Comparison of ENCODE assay signal across 12 cellular contexts in the genomic region with DNA sequence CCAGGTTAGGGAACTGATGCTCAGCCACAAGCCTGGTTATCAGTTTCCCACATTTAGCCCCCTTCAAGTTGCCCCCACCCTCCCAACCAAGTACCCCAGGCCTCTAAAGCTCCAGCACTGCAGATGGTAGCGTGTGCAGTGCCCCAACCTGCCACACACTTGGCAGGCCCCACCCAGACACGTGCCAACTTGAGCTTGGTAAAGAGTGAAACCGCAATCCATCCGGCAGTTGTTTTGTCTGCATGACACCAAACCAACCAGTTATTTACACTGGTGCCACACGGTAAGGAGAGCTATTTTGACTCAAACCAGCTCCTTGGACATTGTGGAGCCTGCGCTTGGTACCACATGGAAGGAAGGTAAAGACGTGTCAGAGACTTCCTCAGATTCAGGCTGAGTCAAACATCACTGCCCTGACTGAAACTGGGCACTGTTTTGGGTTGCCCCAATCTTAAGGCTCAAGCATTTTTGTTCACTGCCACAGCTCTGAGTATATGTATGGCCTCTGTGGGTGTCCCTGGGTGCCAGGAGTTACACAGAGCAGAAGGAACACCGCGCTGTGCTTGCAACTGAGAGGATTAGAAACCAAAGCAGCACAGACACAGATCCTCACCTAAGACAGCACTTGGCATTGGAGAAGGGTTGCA.
DNase-seq lines count a peak whose midpoint lies in the region; ATAC-seq, FAIRE-seq and TF ChIP-seq lines count a peak whose summit lies in the region.
"Had no signal": no experiment of that assay in that cellular context is flagged by ENCODE, and none has a peak within 500 bp of the region (broad histone marks: within the 10 kb centered on the region; RNA-seq: fewer than 3 reads in every experiment).

No MANE protein-coding gene starts in this region.

- H3K36me3 Mint-ChIP-seq in natural killer cell treated with Interleukin-12 subunit alpha and Interleukin-12 subunit beta and Interleukin-15 and Interleukin-18, amount 100 ng/mL, for 72 hours = no peaks in the 10 kb centered on the region
- no peaks in the 10 kb centered on the region for H3K36me3 Mint-ChIP-seq in activated CD8-positive, alpha-beta memory T cell treated with anti-CD3 and anti-CD28 coated beads, Interleukin-2, amount 10 ng/mL, durations not matched to agents 7 days and 5 days

- no peak for TF ChIP-seq CTCF in HEK293 (tag by site-specific recombination; IDR thresholded peaks at IDR 0.05)
- TF ChIP-seq CTCF in GM10248 (IDR thresholded peaks at IDR 0.05; ENCODE audit: control extremely low read depth, extremely low read depth, low read depth, missing control alignments) = no peak

- no peak overlapping the region for H3K4me3 Mint-ChIP-seq in natural killer cell treated with Interleukin-12 subunit alpha and Interleukin-12 subunit beta and Interleukin-15 and Interleukin-18, amount 100 ng/mL, for 72 hours
- no peak overlapping the region for H3K4me3 Mint-ChIP-seq in activated CD8-positive, alpha-beta memory T cell treated with anti-CD3 and anti-CD28 coated beads, Interleukin-2, amount 10 ng/mL, durations not matched to agents 7 days and 5 days

- H3K27ac ChIP-seq in HEK293 (ENCODE audit: extremely low read depth, low read depth, low read length) = no peak overlapping the region
- H3K27ac ChIP-seq: body of pancreas had no signal

- POLR2A ChIA-PET in HEK293 (lab: Yijun Ruan, JAX) (interaction anchor here (0.6 kb wide), 1 partner anchor 33 kb away, joined by 4 read pairs; no protein-coding TSS in a partner anchor), GM10248 (lab: Yijun Ruan, JAX) (no interaction called here)

- ATAC-seq in natural killer cell treated with Interleukin-12 subunit alpha and Interleukin-12 subunit beta and Interleukin-15 and Interleukin-18, amount 100 ng/mL, for 72 hours = peak; percentile 42 to 53
- ATAC-seq in activated CD8-positive, alpha-beta memory T cell treated with anti-CD3 and anti-CD28 coated beads, Interleukin-2, amount 10 ng/mL, durations not matched to agents 7 days and 5 days = no peak
- ATAC-seq: body of pancreas had no signal

- no peaks in the 10 kb centered on the region for H3K4me1 ChIP-seq in HEK293 (ENCODE audit: control insufficient read depth, insufficient read depth, low read length)
- H3K4me1 ChIP-seq: body of pancreas had no signal

- H3K9me3 ChIP-seq in HEK293 (ENCODE audit: control insufficient read depth, insufficient read depth, low read depth, low read length) = no peaks in the 10 kb centered on the region
- H3K9me3 ChIP-seq: body of pancreas had no signal

- CTCF ChIA-PET in HEK293 (lab: Yijun Ruan, JAX) (no interaction called here), GM10248 (lab: Yijun Ruan, JAX) (no interaction called here)
- CTCF ChIA-PET in activated CD8-positive, alpha-beta memory T cell treated with anti-CD3 and anti-CD28 coated beads, Interleukin-2, amount 10 ng/mL, durations not matched to agents 7 days and 5 days (lab: Charles Lee) = interaction anchor here (0.6 kb wide), 1 partner anchor 9 kb away, joined by 3 read pairs; no protein-coding TSS in a partner anchor

- no peaks in the 10 kb centered on the region for H3K36me3 ChIP-seq in HEK293 (ENCODE audit: control insufficient read depth in 2 of 2, insufficient read depth in 1 of 2, low read length in 2 of 2)

- H3K4me1 Mint-ChIP-seq in natural killer cell treated with Interleukin-12 subunit alpha and Interleukin-12 subunit beta and Interleukin-15 and Interleukin-18, amount 100 ng/mL, for 72 hours (ENCODE audit: low read depth in 2 of 2) = no peaks in the 10 kb centered on the region
- no peaks in the 10 kb centered on the region for H3K4me1 Mint-ChIP-seq in activated CD8-positive, alpha-beta memory T cell treated with anti-CD3 and anti-CD28 coated beads, Interleukin-2, amount 10 ng/mL, durations not matched to agents 7 days and 5 days

- no peaks in the 10 kb centered on the region for H3K9me3 Mint-ChIP-seq in natural killer cell treated with Interleukin-12 subunit alpha and Interleukin-12 subunit beta and Interleukin-15 and Interleukin-18, amount 100 ng/mL, for 72 hours
- H3K9me3 Mint-ChIP-seq in activated CD8-positive, alpha-beta memory T cell treated with anti-CD3 and anti-CD28 coated beads, Interleukin-2, amount 10 ng/mL, durations not matched to agents 7 days and 5 days (ENCODE audit: low read depth) = no peaks in the 10 kb centered on the region

- H3K27me3 Mint-ChIP-seq in natural killer cell treated with Interleukin-12 subunit alpha and Interleukin-12 subunit beta and Interleukin-15 and Interleukin-18, amount 100 ng/mL, for 72 hours = peaks cover 0 to 13% of the 10 kb centered on the region in 2 donors
- peaks cover 7% of the 10 kb centered on the region for H3K27me3 Mint-ChIP-seq in activated CD8-positive, alpha-beta memory T cell treated with anti-CD3 and anti-CD28 coated beads, Interleukin-2, amount 10 ng/mL, durations not matched to agents 7 days and 5 days

- H3K27ac Mint-ChIP-seq in natural killer cell treated with Interleukin-12 subunit alpha and Interleukin-12 subunit beta and Interleukin-15 and Interleukin-18, amount 100 ng/mL, for 72 hours = no peak overlapping the region
- H3K27ac Mint-ChIP-seq in activated CD8-positive, alpha-beta memory T cell treated with anti-CD3 and anti-CD28 coated beads, Interleukin-2, amount 10 ng/mL, durations not matched to agents 7 days and 5 days = no peak overlapping the region

- no peak for FAIRE-seq in GM12891 (lab: Jason Lieb, UNC)

- no peak overlapping the region for H3K4me3 ChIP-seq in HEK293 (ENCODE audit: low read depth, low read length)
- H3K4me3 ChIP-seq: body of pancreas had no signal

- DNase-seq in NCI-H2029 treated with DMSO at 0.1 percent for 48 hours (lab: John Stamatoyannopoulos, UW) (peak; percentile 64), amniotic epithelial cell (ENCODE audit: low read depth) (peak; percentile 69), islet precursor cell (no peak), GM10248 (ENCODE audit: extremely low spot score) (no peak), GM12891 (ENCODE audit: insufficient read length, low spot score) (no peak)
- no peak for DNase-seq in natural killer cell treated with Interleukin-12 subunit alpha and Interleukin-12 subunit beta and Interleukin-15 and Interleukin-18, amount 100 ng/mL, for 72 hours (ENCODE audit: low spot score)
- no peak for DNase-seq in activated CD8-positive, alpha-beta memory T cell treated with anti-CD3 and anti-CD28 coated beads, Interleukin-2, amount 10 ng/mL, durations not matched to agents 7 days and 5 days
- DNase-seq: activated T-cell treated with anti-CD3 and anti-CD28 coated beads, Interleukin-2, amount 50 U/mL, for 1 hour; NCI-H1105; Right ventricle myocardium superior had no signal

- no peak for TF ChIP-seq POLR2A in GM12891 (IDR thresholded peaks at IDR 0.05; ENCODE audit: low read depth, low read length)

TF ChIP-seq in HEK293, 187 proteins besides CTCF, POLR2A, EP300 and RAD21:
- TF ChIP-seq ZNF394 (tag by site-specific recombination; IDR thresholded peaks at IDR 0.05; ENCODE audit: borderline replicate concordance) (no peak), ZNF175 (tag by site-specific recombination; IDR thresholded peaks at IDR 0.05) (no peak), TCF7L2 (IDR thresholded peaks at IDR 0.05; ENCODE audit: borderline replicate concordance, low read depth, low read length) (peak; percentile 57; the same call in 1 of the 2 replicates)

TF ChIP-seq in GM12891, 5 proteins besides CTCF, POLR2A, EP300 and RAD21:
- TF ChIP-seq SPI1 (IDR thresholded peaks at IDR 0.05; ENCODE audit: low read depth, low read length) (no peak), PAX5 (IDR thresholded peaks at IDR 0.05; ENCODE audit: insufficient read depth, low read length, severe bottlenecking) (no peak), POLR2AphosphoS5 (IDR thresholded peaks at IDR 0.05; ENCODE audit: low read depth, low read length) (no peak), POU2F2 (IDR thresholded peaks at IDR 0.05; ENCODE audit: low read depth, low read length) (no peak), TAF1 (IDR thresholded peaks at IDR 0.05; ENCODE audit: low read depth, low read length) (no peak)
TF ChIP-seq in GM12891: peak in this region for 0.

Comparison
In these comparisons a context has a peak if more than half of its experiments do, and no peak if none do; other contexts are left out.
1. DNase-seq: peak in NCI-H2029 treated with DMSO at 0.1 percent for 48 hours (single experiment) and amniotic epithelial cell (single experiment); none in natural killer cell treated with Interleukin-12 subunit alpha and Interleukin-12 subunit beta and Interleukin-15 and Interleukin-18, amount 100 ng/mL, for 72 hours (single experiment), islet precursor cell (single experiment), GM10248 (single experiment), GM12891 (single experiment) and activated CD8-positive, alpha-beta memory T cell treated with anti-CD3 and anti-CD28 coated beads, Interleukin-2, amount 10 ng/mL, durations not matched to agents 7 days and 5 days (single experiment).